10 cellular contexts compared by ENCODE assay signal in genomic region chr3:184526158-184526483, GRCh38.
DNase-seq lines count a peak whose midpoint lies in the region; ATAC-seq lines count a peak whose summit lies in the region.
"Had no signal": no experiment of that assay in that cellular context is flagged by ENCODE, and none has a peak within 500 bp of the region (broad histone marks: within the 10 kb centered on the region; RNA-seq: fewer than 3 reads in every experiment).

No MANE protein-coding gene starts in this region.

- no peak overlapping the region for H3K9ac ChIP-seq in stomach smooth muscle (ENCODE audit: low read length in 2 of 2)

- no peaks in the 10 kb centered on the region for H3K9me3 ChIP-seq in stomach smooth muscle (ENCODE audit: control insufficient read depth in 2 of 2, low read length in 2 of 2)

- H3K4me3 ChIP-seq in stomach smooth muscle (ENCODE audit: low read length in 2 of 2), result peak overlapping the region; percentile 44 to 49

- peaks cover 59% of the 10 kb centered on the region for H3K27me3 Mint-ChIP-seq in activated T-cell treated with anti-CD3 and anti-CD28 coated beads, Interleukin-2, amount 50 U/mL, for 24 hours
- peaks cover 36% of the 10 kb centered on the region for H3K27me3 Mint-ChIP-seq in activated naive CD8-positive, alpha-beta T cell treated with anti-CD3 and anti-CD28 coated beads, Interleukin-2, amount 50 U/mL, for 24 hours

- peaks cover 17% of the 10 kb centered on the region for H3K4me1 Mint-ChIP-seq in activated T-cell treated with anti-CD3 and anti-CD28 coated beads, Interleukin-2, amount 50 U/mL, for 24 hours (ENCODE audit: low read depth)
- H3K4me1 Mint-ChIP-seq in activated naive CD8-positive, alpha-beta T cell treated with anti-CD3 and anti-CD28 coated beads, Interleukin-2, amount 50 U/mL, for 24 hours, result peaks cover 19% of the 10 kb centered on the region

- no peaks in the 10 kb centered on the region for H3K36me3 ChIP-seq in stomach smooth muscle (ENCODE audit: control insufficient read depth in 2 of 2, insufficient read depth in 2 of 2, low read length in 2 of 2)

- H3K4me1 ChIP-seq in stomach smooth muscle (ENCODE audit: control insufficient read depth, insufficient read depth, low read length), result peaks cover 9% of the 10 kb centered on the region

- no peak overlapping the region for H3K27ac Mint-ChIP-seq in activated T-cell treated with anti-CD3 and anti-CD28 coated beads, Interleukin-2, amount 50 U/mL, for 24 hours
- no peak overlapping the region for H3K27ac Mint-ChIP-seq in activated naive CD8-positive, alpha-beta T cell treated with anti-CD3 and anti-CD28 coated beads, Interleukin-2, amount 50 U/mL, for 24 hours
- H3K27ac Mint-ChIP-seq: T-helper 1 cell treated with Interleukin-12 subunit alpha and Interleukin-12 subunit beta and Interleukin-4 antibody, amounts not matched to agents 30 μg/mL and 1 μg/mL, for 36 hours had no signal

- H3K9me3 Mint-ChIP-seq in activated T-cell treated with anti-CD3 and anti-CD28 coated beads, Interleukin-2, amount 50 U/mL, for 24 hours, result no peaks in the 10 kb centered on the region
- H3K9me3 Mint-ChIP-seq in activated naive CD8-positive, alpha-beta T cell treated with anti-CD3 and anti-CD28 coated beads, Interleukin-2, amount 50 U/mL, for 24 hours, result no peaks in the 10 kb centered on the region
- H3K9me3 Mint-ChIP-seq: T-helper 1 cell treated with Interleukin-12 subunit alpha and Interleukin-12 subunit beta and Interleukin-4 antibody, amounts not matched to agents 30 μg/mL and 1 μg/mL, for 36 hours had no signal

- no peaks in the 10 kb centered on the region for H3K36me3 Mint-ChIP-seq in activated T-cell treated with anti-CD3 and anti-CD28 coated beads, Interleukin-2, amount 50 U/mL, for 24 hours (ENCODE audit: low read depth)
- H3K36me3 Mint-ChIP-seq in activated naive CD8-positive, alpha-beta T cell treated with anti-CD3 and anti-CD28 coated beads, Interleukin-2, amount 50 U/mL, for 24 hours (ENCODE audit: low read depth), result no peaks in the 10 kb centered on the region

- peak overlapping the region; percentile 56 for H3K4me3 Mint-ChIP-seq in activated T-cell treated with anti-CD3 and anti-CD28 coated beads, Interleukin-2, amount 50 U/mL, for 24 hours
- H3K4me3 Mint-ChIP-seq in activated naive CD8-positive, alpha-beta T cell treated with anti-CD3 and anti-CD28 coated beads, Interleukin-2, amount 50 U/mL, for 24 hours, result peak overlapping the region; percentile 43

- peaks cover 37 to 43% of the 10 kb centered on the region in 2 donors for H3K27me3 ChIP-seq in stomach smooth muscle (ENCODE audit: control insufficient read depth in 1 of 2, insufficient read depth in 2 of 2, low read length in 2 of 2)

- no peak for ATAC-seq in activated naive CD8-positive, alpha-beta T cell treated with anti-CD3 and anti-CD28 coated beads, Interleukin-2, amount 50 U/mL, for 24 hours
- no peak for ATAC-seq in GM19351 (IDR thresholded peaks at IDR 0.05; ENCODE audit: unreplicated experiment)

- no peak overlapping the region for H3K27ac ChIP-seq in stomach smooth muscle (ENCODE audit: low read length)

- DNase-seq in activated T-cell treated with anti-CD3 and anti-CD28 coated beads, Interleukin-2, amount 50 U/mL, for 24 hours, result no peak
- DNase-seq in activated T-cell treated with anti-CD3 and anti-CD28 coated beads, Interleukin-2, amount 50 U/mL, for 1 hour, result no peak
- no peak for DNase-seq in activated naive CD8-positive, alpha-beta T cell treated with anti-CD3 and anti-CD28 coated beads, Interleukin-2, amount 50 U/mL, for 24 hours
- DNase-seq in iPS-NIHi11 (ENCODE audit: low spot score) (peak; percentile 41), SHP77 (lab: John Stamatoyannopoulos, UW) (no peak), superior temporal gyrus (ENCODE audit: extremely low spot score) (no peak)
- DNase-seq: left ventricle myocardium superior had no signal
